ENCODE assay signal across 32 cellular contexts in genomic region chr3:24981924-24982323, GRCh38.
"Had no signal": no experiment of that assay in that cellular context is flagged by ENCODE, and none has a peak within 500 bp of the region (broad histone marks: within the 10 kb centered on the region; RNA-seq: fewer than 3 reads in every experiment).

No MANE protein-coding gene starts in this region.

- DNase-seq: activated CD4-positive, alpha-beta memory T cell treated with anti-CD3 and anti-CD28 coated beads for 36 hours; activated CD4-positive, alpha-beta T cell treated with anti-CD3 and anti-CD28 coated beads for 36 hours; activated CD4-positive, alpha-beta T cell treated with anti-CD3 and anti-CD28 coated beads, Interleukin-2, amount 10 ng/mL, durations not matched to agents 24 days and 14 days; activated CD4-positive, CD25-positive, alpha-beta regulatory T cell; activated CD4-positive, CD25-positive, alpha-beta regulatory T cell treated with anti-CD3 and anti-CD28 coated beads, Interleukin-2, amount 50 U/mL, for 72 hours; activated CD8-positive, alpha-beta memory T cell treated with anti-CD3 and anti-CD28 coated beads, Interleukin-2, amount 10 ng/mL, durations not matched to agents 7 days and 5 days; activated CD8-positive, alpha-beta memory T cell treated with anti-CD3 and anti-CD28 coated beads, Interleukin-2, amount 50 U/mL, for 4 hours; activated CD8-positive, alpha-beta T cell treated with anti-CD3 and anti-CD28 coated beads, Interleukin-2, amount 10 ng/mL, durations not matched to agents 7 days and 5 days; activated effector memory CD4-positive, alpha-beta T cell treated with anti-CD3 and anti-CD28 coated beads, Interleukin-2, amount 50 U/mL, for 16 hours; activated naive CD4-positive, alpha-beta T cell treated with anti-CD3 and anti-CD28 coated beads for 36 hours; activated naive CD8-positive, alpha-beta T cell treated with anti-CD3 and anti-CD28 coated beads for 36 hours; activated naive CD8-positive, alpha-beta T cell treated with anti-CD3 and anti-CD28 coated beads, Interleukin-2, amount 50 U/mL, for 24 hours; activated T-cell treated with anti-CD3 and anti-CD28 coated beads, Interleukin-2, amount 50 U/mL, for 1 hour; activated T-cell treated with anti-CD3 and anti-CD28 coated beads, Interleukin-2, amount 50 U/mL, for 48 hours; adrenal gland; amygdala; aorta; body of pancreas; caudate nucleus; cortex of kidney; dermis blood vessel endothelial cell; effector CD4-positive, alpha-beta T cell; effector memory CD8-positive, alpha-beta T cell; erythroblast; foreskin keratinocyte; heart right ventricle; T-helper 2 cell had no signal

- ATAC-seq: activated CD4-positive, alpha-beta T cell treated with anti-CD3 and anti-CD28 coated beads for 36 hours; activated CD8-positive, alpha-beta memory T cell treated with anti-CD3 and anti-CD28 coated beads, Interleukin-2, amount 10 ng/mL, durations not matched to agents 7 days and 5 days; activated CD8-positive, alpha-beta T cell treated with anti-CD3 and anti-CD28 coated beads, Interleukin-2, amount 10 ng/mL, durations not matched to agents 7 days and 5 days; activated naive CD8-positive, alpha-beta T cell treated with anti-CD3 and anti-CD28 coated beads, Interleukin-2, amount 50 U/mL, for 24 hours; body of pancreas; effector memory CD8-positive, alpha-beta T cell; foreskin keratinocyte; gastroesophageal sphincter; heart right ventricle had no signal

- H3K36me3 Mint-ChIP-seq: activated CD4-positive, alpha-beta memory T cell treated with anti-CD3 and anti-CD28 coated beads for 36 hours; activated CD8-positive, alpha-beta memory T cell treated with anti-CD3 and anti-CD28 coated beads, Interleukin-2, amount 10 ng/mL, durations not matched to agents 7 days and 5 days; activated naive CD4-positive, alpha-beta T cell treated with anti-CD3 and anti-CD28 coated beads, Interleukin-2, amount 50 U/mL, for 24 hours; activated naive CD8-positive, alpha-beta T cell treated with anti-CD3 and anti-CD28 coated beads for 36 hours had no signal

- H3K9me3 Mint-ChIP-seq: activated CD4-positive, alpha-beta T cell treated with anti-CD3 and anti-CD28 coated beads, Interleukin-2, amount 10 ng/mL, durations not matched to agents 24 days and 14 days had no signal

- H3K27ac ChIP-seq: adrenal gland, body of pancreas, esophagus muscularis mucosa, foreskin keratinocyte, gastroesophageal sphincter, heart right ventricle had no signal

- H3K4me3 Mint-ChIP-seq: activated CD4-positive, alpha-beta memory T cell treated with anti-CD3 and anti-CD28 coated beads for 36 hours; activated CD4-positive, alpha-beta T cell treated with anti-CD3 and anti-CD28 coated beads for 36 hours; activated CD4-positive, alpha-beta T cell treated with anti-CD3 and anti-CD28 coated beads, Interleukin-2, amount 10 ng/mL, durations not matched to agents 24 days and 14 days; activated CD8-positive, alpha-beta memory T cell treated with anti-CD3 and anti-CD28 coated beads, Interleukin-2, amount 10 ng/mL, durations not matched to agents 7 days and 5 days; activated CD8-positive, alpha-beta T cell treated with anti-CD3 and anti-CD28 coated beads, Interleukin-2, amount 10 ng/mL, durations not matched to agents 7 days and 5 days; activated naive CD4-positive, alpha-beta T cell treated with anti-CD3 and anti-CD28 coated beads for 36 hours; activated naive CD4-positive, alpha-beta T cell treated with anti-CD3 and anti-CD28 coated beads, Interleukin-2, amount 50 U/mL, for 24 hours; activated naive CD8-positive, alpha-beta T cell treated with anti-CD3 and anti-CD28 coated beads for 36 hours; activated naive CD8-positive, alpha-beta T cell treated with anti-CD3 and anti-CD28 coated beads, Interleukin-2, amount 50 U/mL, for 24 hours; activated T-helper 1 cell treated with anti-CD3 and anti-CD28 coated beads, Interleukin-12 subunit alpha, Interleukin-12 subunit beta, Interleukin-2, Interleukin-4 antibody, amounts not matched to agents 30 ng/mL and 10 ng/mL and 1 ng/mL, durations not matched to agents 14 hours and 24 hours and 36 hours; effector memory CD8-positive, alpha-beta T cell had no signal

- H3K27me3 ChIP-seq: adrenal gland, body of pancreas, esophagus muscularis mucosa, foreskin keratinocyte, gastroesophageal sphincter, heart right ventricle had no signal

- H3K27me3 Mint-ChIP-seq: activated CD4-positive, alpha-beta memory T cell treated with anti-CD3 and anti-CD28 coated beads for 36 hours; activated CD4-positive, alpha-beta T cell treated with anti-CD3 and anti-CD28 coated beads, Interleukin-2, amount 10 ng/mL, durations not matched to agents 24 days and 14 days; activated CD8-positive, alpha-beta memory T cell treated with anti-CD3 and anti-CD28 coated beads, Interleukin-2, amount 10 ng/mL, durations not matched to agents 7 days and 5 days; activated naive CD8-positive, alpha-beta T cell treated with anti-CD3 and anti-CD28 coated beads for 36 hours; activated naive CD8-positive, alpha-beta T cell treated with anti-CD3 and anti-CD28 coated beads, Interleukin-2, amount 50 U/mL, for 24 hours; effector memory CD8-positive, alpha-beta T cell had no signal

- H3K9me3 ChIP-seq: adrenal gland, body of pancreas, esophagus muscularis mucosa, gastroesophageal sphincter had no signal

- H3K4me1 ChIP-seq: adrenal gland, body of pancreas, foreskin keratinocyte, heart right ventricle had no signal

- H3K36me3 ChIP-seq: adrenal gland, esophagus muscularis mucosa, gastroesophageal sphincter, heart right ventricle had no signal

- H3K27ac Mint-ChIP-seq: activated CD4-positive, alpha-beta memory T cell treated with anti-CD3 and anti-CD28 coated beads for 36 hours; activated CD4-positive, alpha-beta T cell treated with anti-CD3 and anti-CD28 coated beads for 36 hours; activated CD4-positive, alpha-beta T cell treated with anti-CD3 and anti-CD28 coated beads, Interleukin-2, amount 10 ng/mL, durations not matched to agents 24 days and 14 days; activated CD8-positive, alpha-beta memory T cell treated with anti-CD3 and anti-CD28 coated beads, Interleukin-2, amount 10 ng/mL, durations not matched to agents 7 days and 5 days; activated CD8-positive, alpha-beta T cell treated with anti-CD3 and anti-CD28 coated beads, Interleukin-2, amount 10 ng/mL, durations not matched to agents 7 days and 5 days; activated naive CD4-positive, alpha-beta T cell treated with anti-CD3 and anti-CD28 coated beads for 36 hours; activated naive CD4-positive, alpha-beta T cell treated with anti-CD3 and anti-CD28 coated beads, Interleukin-2, amount 50 U/mL, for 24 hours; activated naive CD8-positive, alpha-beta T cell treated with anti-CD3 and anti-CD28 coated beads for 36 hours; activated naive CD8-positive, alpha-beta T cell treated with anti-CD3 and anti-CD28 coated beads, Interleukin-2, amount 50 U/mL, for 24 hours; activated T-helper 1 cell treated with anti-CD3 and anti-CD28 coated beads, Interleukin-12 subunit alpha, Interleukin-12 subunit beta, Interleukin-2, Interleukin-4 antibody, amounts not matched to agents 30 ng/mL and 10 ng/mL and 1 ng/mL, durations not matched to agents 14 hours and 24 hours and 36 hours; activated T-helper 2 cell treated with anti-CD3 and anti-CD28 coated beads, Interferon-gamma antibody, Interleukin-2, Interleukin-4, amounts not matched to agents 10 μg/mL and 5 μg/mL and 100 μg/mL, durations not matched to agents 14 hours and 24 hours and 36 hours; effector memory CD8-positive, alpha-beta T cell had no signal

- H3K4me3 ChIP-seq: adrenal gland, body of pancreas, esophagus muscularis mucosa, gastroesophageal sphincter, heart right ventricle had no signal

- H3K4me1 Mint-ChIP-seq: activated CD4-positive, alpha-beta T cell treated with anti-CD3 and anti-CD28 coated beads for 36 hours; activated CD4-positive, alpha-beta T cell treated with anti-CD3 and anti-CD28 coated beads, Interleukin-2, amount 10 ng/mL, durations not matched to agents 24 days and 14 days; activated CD8-positive, alpha-beta memory T cell treated with anti-CD3 and anti-CD28 coated beads, Interleukin-2, amount 10 ng/mL, durations not matched to agents 7 days and 5 days; activated naive CD4-positive, alpha-beta T cell treated with anti-CD3 and anti-CD28 coated beads, Interleukin-2, amount 50 U/mL, for 24 hours; activated naive CD8-positive, alpha-beta T cell treated with anti-CD3 and anti-CD28 coated beads for 36 hours; activated naive CD8-positive, alpha-beta T cell treated with anti-CD3 and anti-CD28 coated beads, Interleukin-2, amount 50 U/mL, for 24 hours had no signal
